9 cellular contexts compared by ENCODE assay signal in the genomic region with DNA sequence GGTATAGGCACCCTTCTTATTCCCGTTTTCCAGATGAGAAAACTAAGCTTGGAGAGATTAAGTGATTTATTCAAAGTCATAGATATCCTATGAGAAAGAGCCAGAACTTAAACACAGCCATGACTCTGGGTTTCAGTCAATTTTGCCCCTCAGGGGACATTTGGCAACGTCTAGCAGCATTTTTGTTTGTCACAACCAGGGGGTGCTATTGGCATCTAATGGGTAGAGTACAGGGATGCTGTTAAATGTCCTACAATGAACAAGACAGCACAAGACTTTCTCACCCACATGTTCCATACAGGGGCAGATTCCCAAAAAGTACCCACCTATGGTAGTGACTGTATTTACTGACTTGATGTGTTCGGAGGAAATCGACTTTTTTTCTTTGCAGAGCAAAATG. TPM values are rescaled to one million over a fixed set of nuclear protein-coding genes. Genes with fewer than 3 reads are reported as not detected.
A peak's percentile ranks its signal among the peaks of the same experiment; 100 is the strongest.
DNase-seq lines count a peak whose midpoint lies in the region; ATAC-seq and TF ChIP-seq lines count a peak whose summit lies in the region.
"Had no signal": no experiment of that assay in that cellular context is flagged by ENCODE, and none has a peak within 500 bp of the region (broad histone marks: within the 10 kb centered on the region; RNA-seq: fewer than 3 reads in every experiment).

No MANE protein-coding gene starts in this region.

- no peaks in the 10 kb centered on the region for H3K36me3 ChIP-seq in testis (ENCODE audit: low read depth, missing control alignments)

- H3K27ac ChIP-seq in testis: no peak overlapping the region

- H3K9me3 ChIP-seq in testis: no peaks in the 10 kb centered on the region

- no peaks in the 10 kb centered on the region for H3K27me3 ChIP-seq in testis

- TF ChIP-seq CTCF in epithelial cell of esophagus (IDR thresholded peaks at IDR 0.05; ENCODE audit: insufficient read depth, low read depth, low read length, missing control alignments) (peak; percentile 39), testis (IDR thresholded peaks at IDR 0.05) (peak in 2 of 3 experiments; percentile 23 to 25)

- H3K4me3 ChIP-seq in epithelial cell of esophagus (ENCODE audit: low read length) (no peak overlapping the region), testis (no peak overlapping the region)

- H3K4me1 ChIP-seq in testis: peaks cover 4% of the 10 kb centered on the region

- TF ChIP-seq POLR2A in testis (IDR thresholded peaks at IDR 0.05): no peak

- peak; percentile 60 for DNase-seq in SIG-M5 treated with dmso at 0.1 percent for 504 hours (lab: John Stamatoyannopoulos, UW; ENCODE audit: unreplicated experiment)
- no peak for DNase-seq in SIG-M5 (lab: John Stamatoyannopoulos, UW)
- peak; percentile 72 for DNase-seq in NCI-H748 (lab: John Stamatoyannopoulos, UW; ENCODE audit: unreplicated experiment)
- DNase-seq in epithelial cell of esophagus (ENCODE audit: low read depth): peak; percentile 48
- DNase-seq in testis: no peak
- DNase-seq in NCI-H128 (lab: John Stamatoyannopoulos, UW; ENCODE audit: unreplicated experiment): no peak
- no peak for DNase-seq in posterior cingulate gyrus

- WGBS in testis, 2 donors: 56 to 74% methylated on average over 4 of the region's 4 CpGs

- ATAC-seq in HG03439 (IDR thresholded peaks at IDR 0.05; ENCODE audit: unreplicated experiment): no peak

- intact Hi-C loops in testis (cut with DNase I; ENCODE audit: low total_unique reads) (no loop called here), posterior cingulate gyrus (cut with DNase I) (loop anchor here (5.0 kb wide), 1 partner anchor 556 kb away; no protein-coding TSS in a partner anchor)

RNA-seq across cellular contexts. Expression of gene SHISA9, which starts 4.8 kb away (rescaled TPM):
- 1 to 10 TPM in 1 of 2 donors, under 1 TPM in 1; 0.68 to 1.0 TPM for total RNA-seq in testis
- 0.46 TPM for polyA plus RNA-seq in testis (ENCODE audit: insufficient read depth, low read depth, low replicate concordance)
- total RNA-seq: T-helper 1 cell treated with Interleukin-12 subunit alpha and Interleukin-12 subunit beta and Interleukin-4 antibody, amounts not matched to agents 30 ng/mL and 1 ng/mL, for 36 hours had no signal

Comparison
In these comparisons a context has a peak if more than half of its experiments do, and no peak if none do; other contexts are left out.
1. DNase-seq: peak in SIG-M5 treated with dmso at 0.1 percent for 504 hours (single experiment), NCI-H748 (single experiment) and epithelial cell of esophagus (single experiment); none in SIG-M5 (single experiment), testis (single experiment), NCI-H128 (single experiment) and posterior cingulate gyrus (0 of 10).